Comparison of ENCODE assay signal across 24 cellular contexts in the genomic region with DNA sequence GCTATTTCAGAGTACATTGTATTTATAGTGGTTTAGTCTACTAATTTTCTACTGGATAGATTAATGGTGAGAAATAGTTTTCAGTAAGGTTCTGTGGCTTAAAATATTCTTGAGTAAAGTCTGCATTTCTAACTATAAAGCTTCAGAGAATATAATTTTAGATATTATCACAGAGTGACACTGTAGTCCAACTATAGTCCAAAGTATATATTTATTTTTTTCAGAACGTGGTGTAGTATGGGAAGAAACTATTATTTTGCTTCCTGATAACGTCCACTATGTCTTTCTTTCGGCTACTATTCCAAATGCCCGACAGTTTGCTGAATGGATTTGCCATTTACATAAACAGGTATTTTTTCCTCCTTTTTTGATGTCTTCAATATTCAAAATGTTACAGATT. TPM values are rescaled to one million over a fixed set of nuclear protein-coding genes. Genes with fewer than 3 reads are reported as not detected.
DNase-seq lines count a peak whose midpoint lies in the region; ATAC-seq and TF ChIP-seq lines count a peak whose summit lies in the region.
"Had no signal": no experiment of that assay in that cellular context is flagged by ENCODE, and none has a peak within 500 bp of the region (broad histone marks: within the 10 kb centered on the region; RNA-seq: fewer than 3 reads in every experiment).

No MANE protein-coding gene starts in this region.

- H3K4me1 ChIP-seq in cardiac muscle cell (ENCODE audit: low read depth) (no peaks in the 10 kb centered on the region), thoracic aorta (ENCODE audit: control insufficient read depth in 1 of 2, low read depth in 2 of 2) (peaks cover 6 to 36% of the 10 kb centered on the region in 2 donors)

- TF ChIP-seq CTCF in cardiac muscle cell (IDR thresholded peaks at IDR 0.05; ENCODE audit: low read depth, low read length) (no peak), thoracic aorta (IDR thresholded peaks at IDR 0.05) (no peak), GM13977 (IDR thresholded peaks at IDR 0.05; ENCODE audit: extremely low read depth, insufficient read depth, missing control alignments) (no peak), mesothelial cell of epicardium (IDR thresholded peaks at IDR 0.05; ENCODE audit: unreplicated experiment) (no peak)

- peaks cover 4% of the 10 kb centered on the region for H3K9me3 Mint-ChIP-seq in mesothelial cell of epicardium

- H3K36me3 ChIP-seq in cardiac muscle cell (peaks cover 38% of the 10 kb centered on the region), thoracic aorta (peaks cover 18% of the 10 kb centered on the region)

- H3K4me3 ChIP-seq in cardiac muscle cell (no peak overlapping the region), thoracic aorta (peak overlapping the region; percentile 57)
- H3K4me3 ChIP-seq: A549 had no signal

- H3K9me3 ChIP-seq in cardiac muscle cell (ENCODE audit: low read depth): no peaks in the 10 kb centered on the region
- H3K9me3 ChIP-seq in T-helper 17 cell (ENCODE audit: control insufficient read depth, low read length, poor library complexity, severe bottlenecking): no peaks in the 10 kb centered on the region
- H3K9me3 ChIP-seq in thoracic aorta: no peaks in the 10 kb centered on the region

- H3K36me3 Mint-ChIP-seq in T-helper 17 cell (ENCODE audit: low read depth) (peaks cover 7% of the 10 kb centered on the region), mesothelial cell of epicardium (peaks cover 38% of the 10 kb centered on the region)

- ATAC-seq in left ventricle myocardium superior: no peak
- no peak for ATAC-seq in T-helper 17 cell
- peak; percentile 37 for ATAC-seq in left lobe of liver
- no peak for ATAC-seq in thoracic aorta (ENCODE audit: insufficient number of reproducible peaks, low FRiP score, low read depth)
- ATAC-seq: A549, Panc1 had no signal

- intact Hi-C loops in left ventricle myocardium superior (cut with micrococcal nuclease): no loop called here

- DNase-seq in cardiac muscle cell (ENCODE audit: low read depth in 1 of 2, low spot score in 1 of 2): no peak
- DNase-seq in left ventricle myocardium superior: no peak
- no peak for DNase-seq in T-helper 17 cell
- no peak for DNase-seq in left lobe of liver (ENCODE audit: low spot score)
- DNase-seq in thoracic aorta (ENCODE audit: low spot score): no peak
- DNase-seq in NCI-H1436 (lab: John Stamatoyannopoulos, UW): no peak
- DNase-seq in GM13977 (ENCODE audit: low spot score): no peak
- DNase-seq in mesothelial cell of epicardium (ENCODE audit: low spot score in 2 of 2, unreplicated experiment in 2 of 2): no peak
- DNase-seq: DMS79; H7; KBM-7; MM.1S; NCI-H1092; NCI-H146; NCI-H2029; NCI-H2227 treated with DMSO at 0.1 percent for 48 hours; NCI-H510A treated with DMSO at 0.1 percent for 48 hours; NCI-H748 treated with DMSO at 0.1 percent for 48 hours; NK-92 treated with Interleukin-12 subunit alpha and Interleukin-12 subunit beta, amount 100 ng/mL, for 24 hours; SIG-M5 had no signal

- H3K27me3 ChIP-seq in cardiac muscle cell (no peaks in the 10 kb centered on the region), thoracic aorta (replicated peaks; ENCODE audit: insufficient read depth) (no peaks in the 10 kb centered on the region)

- peaks cover 14% of the 10 kb centered on the region for H3K4me1 Mint-ChIP-seq in T-helper 17 cell
- H3K4me1 Mint-ChIP-seq in mesothelial cell of epicardium: no peaks in the 10 kb centered on the region

- H3K27me3 Mint-ChIP-seq in T-helper 17 cell (no peaks in the 10 kb centered on the region), mesothelial cell of epicardium (ENCODE audit: low read depth) (no peaks in the 10 kb centered on the region)
- H3K27me3 Mint-ChIP-seq: B cell had no signal

- in situ Hi-C loops in GM13977 (cut with MboI; ENCODE audit: low pct_unique_long_range_greater_than_20kb, low sequenced_read_pairs, unreplicated experiment): loop anchor here (10.0 kb wide), 1 partner anchor 342 kb away; no protein-coding TSS in a partner anchor

- H3K27ac ChIP-seq in cardiac muscle cell: peak overlapping the region; percentile 30
- H3K27ac ChIP-seq in thoracic aorta: peak overlapping the region; percentile 53 to 69
- H3K27ac ChIP-seq: A549, HL-60 had no signal

- H3K27ac Mint-ChIP-seq in T-helper 17 cell: peak overlapping the region; percentile 21
- no peak overlapping the region for H3K27ac Mint-ChIP-seq in mesothelial cell of epicardium
- H3K27ac Mint-ChIP-seq: B cell had no signal

- H3K4me3 Mint-ChIP-seq in T-helper 17 cell (no peak overlapping the region), mesothelial cell of epicardium (no peak overlapping the region)
- H3K4me3 Mint-ChIP-seq: B cell had no signal

RNA-seq across cellular contexts. Expression of a gene that starts 35.3 kb away (rescaled TPM):
- total RNA-seq in cardiac muscle cell: 43.9 and 65.2 TPM in 2 replicates
- 32.8 and 45.3 TPM in 2 replicates for polyA plus RNA-seq in cardiac muscle cell
- total RNA-seq in left ventricle myocardium superior: 69.9 TPM
- total RNA-seq in T-helper 17 cell: 10 to 100 TPM; 61.0 to 73.7 TPM
- total RNA-seq in left lobe of liver: 21.1 TPM
- 10 to 100 TPM; 42.4 to 61.6 TPM for total RNA-seq in thoracic aorta
- 75.2 to 78.7 TPM (median 78.6 TPM) in 3 replicates for total RNA-seq in mesothelial cell of epicardium

RNA-seq across cellular contexts. Expression of a gene that starts 35.6 kb away (rescaled TPM):
- total RNA-seq in cardiac muscle cell (17.2 and 20.0 TPM in 2 replicates), left ventricle myocardium superior (20.7 TPM), T-helper 17 cell (10 to 100 TPM; 12.7 to 19.0 TPM), left lobe of liver (11.0 TPM), thoracic aorta (10 to 100 TPM; 29.5 to 35.6 TPM), mesothelial cell of epicardium (22.4 to 25.1 TPM (median 23.7 TPM) in 3 replicates)
- polyA plus RNA-seq in cardiac muscle cell: 40.4 and 41.8 TPM in 2 replicates
